9 cellular contexts compared by ENCODE assay signal in genomic region chr6:75418233-75418632, GRCh38.
DNase-seq lines count a peak whose midpoint lies in the region; ATAC-seq, FAIRE-seq and TF ChIP-seq lines count a peak whose summit lies in the region.
"Had no signal": no experiment of that assay in that cellular context is flagged by ENCODE, and none has a peak within 500 bp of the region (broad histone marks: within the 10 kb centered on the region; RNA-seq: fewer than 3 reads in every experiment).

No MANE protein-coding gene starts in this region.

- H3K27me3 Mint-ChIP-seq in activated CD4-positive, alpha-beta memory T cell treated with anti-CD3 and anti-CD28 coated beads, Interleukin-2, amount 10 ng/mL, durations not matched to agents 7 days and 5 days: peaks cover 23% of the 10 kb centered on the region

- BruUV-seq in GM12878 (replicated peaks; lab: Mats Ljungman, UMichigan): no TSS peak

- no peak for FAIRE-seq in GM12878 (lab: Jason Lieb, UNC)

- RAD21 ChIA-PET in GM12878 (lab: Charles Lee; ENCODE audit: unreplicated experiment): interaction anchor here (0.8 kb wide), 1 partner anchor 42 kb away, joined by 4 read pairs; no protein-coding TSS in a partner anchor

- H3K9me2 ChIP-seq in hepatocyte (replicated peaks; ENCODE audit: insufficient read depth): no peaks in the 10 kb centered on the region

- H3K36me3 ChIP-seq in left ventricle myocardium inferior (no peaks in the 10 kb centered on the region), GM12878 (ENCODE audit: control insufficient read depth in 2 of 2, insufficient read depth in 2 of 2, low read length in 1 of 2) (no peaks in the 10 kb centered on the region), hepatocyte (replicated peaks; ENCODE audit: insufficient read depth, low read depth) (no peaks in the 10 kb centered on the region)

- H3K9me3 ChIP-seq in left ventricle myocardium inferior (replicated peaks) (no peaks in the 10 kb centered on the region), GM12878 (replicated peaks; ENCODE audit: control insufficient read depth, insufficient read depth, low read length) (no peaks in the 10 kb centered on the region), hepatocyte (ENCODE audit: low read depth) (no peaks in the 10 kb centered on the region)

- intact Hi-C loops in left ventricle myocardium inferior (cut with micrococcal nuclease) (no loop called here), cardiac septum (cut with DNase I) (no loop called here), GM12878 (cut with micrococcal nuclease; ENCODE audit: unreplicated experiment) (no loop called here)

- no peak overlapping the region for H3K4me3 Mint-ChIP-seq in activated CD4-positive, alpha-beta memory T cell treated with anti-CD3 and anti-CD28 coated beads, Interleukin-2, amount 10 ng/mL, durations not matched to agents 7 days and 5 days

- no peaks in the 10 kb centered on the region for H3K9me3 Mint-ChIP-seq in activated CD4-positive, alpha-beta memory T cell treated with anti-CD3 and anti-CD28 coated beads, Interleukin-2, amount 10 ng/mL, durations not matched to agents 7 days and 5 days

- peaks cover 100% of the 10 kb centered on the region for H3K4me1 ChIP-seq in left ventricle myocardium inferior
- no peaks in the 10 kb centered on the region for H3K4me1 ChIP-seq in GM12878 (ENCODE audit: control insufficient read depth, insufficient read depth, low read length)
- peaks cover 13% of the 10 kb centered on the region for H3K4me1 ChIP-seq in hepatocyte (ENCODE audit: insufficient read depth)

- H4K20me1 ChIP-seq in GM12878 (ENCODE audit: control insufficient read depth, insufficient read depth) (no peaks in the 10 kb centered on the region), hepatocyte (ENCODE audit: insufficient read depth, poor library complexity, severe bottlenecking) (no peaks in the 10 kb centered on the region)

- no peaks in the 10 kb centered on the region for H3K36me3 Mint-ChIP-seq in activated CD4-positive, alpha-beta memory T cell treated with anti-CD3 and anti-CD28 coated beads, Interleukin-2, amount 10 ng/mL, durations not matched to agents 7 days and 5 days (ENCODE audit: low read depth)

- H3K27ac ChIP-seq in left ventricle myocardium inferior (replicated peaks) (peak overlapping the region; percentile 72), GM12878 (ENCODE audit: control insufficient read depth, insufficient read depth) (no peak overlapping the region), hepatocyte (no peak overlapping the region)

- POLR2A ChIA-PET in GM12878 (lab: Charles Lee): interaction anchor here (0.7 kb wide), 1 partner anchor 68 kb away, joined by 3 read pairs; no protein-coding TSS in a partner anchor
- POLR2A ChIA-PET in activated CD4-positive, alpha-beta memory T cell treated with anti-CD3 and anti-CD28 coated beads, Interleukin-2, amount 10 ng/mL, durations not matched to agents 7 days and 5 days (lab: Charles Lee): no interaction called here

- H2AFZ ChIP-seq in GM12878 (ENCODE audit: control insufficient read depth, low read depth, low read length) (no peak overlapping the region), hepatocyte (no peak overlapping the region)

- CTCF ChIA-PET in GM12878 (lab: Yijun Ruan, JAX): interaction anchor here (1.0 kb wide), 2 partner anchors 28 to 52 kb away, joined by 3 to 4 read pairs; no protein-coding TSS in a partner anchor
- CTCF ChIA-PET in activated CD4-positive, alpha-beta memory T cell treated with anti-CD3 and anti-CD28 coated beads, Interleukin-2, amount 10 ng/mL, durations not matched to agents 7 days and 5 days (lab: Charles Lee): no interaction called here

- TF ChIP-seq CTCF in left ventricle myocardium inferior (IDR thresholded peaks at IDR 0.05; ENCODE audit: borderline replicate concordance): no peak
- no peak for TF ChIP-seq CTCF in GM12878 (IDR thresholded peaks at IDR 0.05 in 2 of 3, conservative IDR thresholded peaks at IDR 0.05 in 1 of 3; ENCODE audit: control insufficient read depth in 2 of 3, extremely low read depth in 1 of 3, insufficient read depth in 1 of 3, low read depth in 3 of 3, low read length in 3 of 3)
- TF ChIP-seq CTCF in hepatocyte (IDR thresholded peaks at IDR 0.05; ENCODE audit: poor library complexity): no peak

- H3K4me3 ChIP-seq in left ventricle myocardium inferior (no peak overlapping the region), GM12878 (no peak overlapping the region), hepatocyte (no peak overlapping the region)

- H3K27me3 ChIP-seq in left ventricle myocardium inferior (ENCODE audit: low read depth) (no peaks in the 10 kb centered on the region), GM12878 (replicated peaks in 1 of 2; ENCODE audit: control insufficient read depth in 2 of 2, insufficient read depth in 2 of 2, low read length in 1 of 2) (no peaks in the 10 kb centered on the region), hepatocyte (no peaks in the 10 kb centered on the region)

- DNase-seq in left ventricle myocardium inferior: no peak
- DNase-seq in cardiac septum (ENCODE audit: low spot score): no peak
- DNase-seq in GM12878 (ENCODE audit: low read depth, low spot score): no peak
- no peak for DNase-seq in germinal center (ENCODE audit: low spot score)
- no peak for DNase-seq in hepatocyte (ENCODE audit: low spot score)
- DNase-seq in activated CD4-positive, alpha-beta memory T cell treated with anti-CD3 and anti-CD28 coated beads, Interleukin-2, amount 10 ng/mL, durations not matched to agents 7 days and 5 days: no peak
- DNase-seq: stimulated activated CD4-positive, alpha-beta T cell treated with anti-CD3 and anti-CD28 coated beads, Interleukin-4, amount 100 ng/mL, for 4 hours had no signal

- H3K9ac ChIP-seq in GM12878 (ENCODE audit: control insufficient read depth, insufficient read depth, low read length): no peak overlapping the region

- in situ Hi-C loops in GM12878 (cut with MboI): no loop called here

- no peaks in the 10 kb centered on the region for H3K4me1 Mint-ChIP-seq in activated CD4-positive, alpha-beta memory T cell treated with anti-CD3 and anti-CD28 coated beads, Interleukin-2, amount 10 ng/mL, durations not matched to agents 7 days and 5 days

- H3K27ac Mint-ChIP-seq in activated CD4-positive, alpha-beta memory T cell treated with anti-CD3 and anti-CD28 coated beads, Interleukin-2, amount 10 ng/mL, durations not matched to agents 7 days and 5 days: no peak overlapping the region

- no peak for TF ChIP-seq RAD21 in GM12878 (IDR thresholded peaks at IDR 0.05; ENCODE audit: insufficient read depth, low read depth, low read length)

- TF ChIP-seq POLR2A in GM12878 (IDR thresholded peaks at IDR 0.05; ENCODE audit: low read depth, low read length) (no peak), GM18505 (IDR thresholded peaks at IDR 0.05; ENCODE audit: borderline replicate concordance, extremely low read depth, insufficient read depth, insufficient read length) (no peak)

- H3K4me2 ChIP-seq in GM12878 (ENCODE audit: control insufficient read depth, insufficient read depth) (no peak overlapping the region), hepatocyte (no peak overlapping the region)

- H3K79me2 ChIP-seq in GM12878 (ENCODE audit: control insufficient read depth, insufficient read depth, low read length) (no peaks in the 10 kb centered on the region), hepatocyte (no peaks in the 10 kb centered on the region)

- ATAC-seq in HG03175 (IDR thresholded peaks at IDR 0.05; ENCODE audit: unreplicated experiment) (peak; percentile 92), GM12878 (peak; percentile 90), GM18505 (IDR thresholded peaks at IDR 0.05; ENCODE audit: unreplicated experiment) (no peak)

- TF ChIP-seq EP300 in GM12878 (IDR thresholded peaks at IDR 0.05; ENCODE audit: borderline replicate concordance in 1 of 2, control insufficient read depth in 1 of 2, low read depth in 2 of 2, low read length in 2 of 2): no peak

- SMC1A ChIA-PET in GM12878 (lab: Charles Lee; ENCODE audit: uncharacterized antibody, unreplicated experiment): interaction anchor here (0.6 to 1.5 kb wide), 3 partner anchors 10 to 181 kb away, joined by 3 to 5 read pairs (median 3); partner anchors contain the start of gene FILIP1

TF ChIP-seq in GM12878, 131 proteins besides CTCF, POLR2A, EP300 and RAD21:
- TF ChIP-seq ZNF207 (IDR thresholded peaks at IDR 0.05; ENCODE audit: borderline replicate concordance): no peak
- peak; percentile 67 for TF ChIP-seq MTA2 (IDR thresholded peaks at IDR 0.05; ENCODE audit: low read depth)
